Comparison of ENCODE assay signal across 10 cellular contexts in genomic region chr12:130161261-130162231, GRCh38. TPM values are rescaled to one million over a fixed set of nuclear protein-coding genes. Genes with fewer than 3 reads are reported as not detected.
DNase-seq lines count a peak whose midpoint lies in the region; ATAC-seq and TF ChIP-seq lines count a peak whose summit lies in the region.
"Had no signal": no experiment of that assay in that cellular context is flagged by ENCODE, and none has a peak within 500 bp of the region (broad histone marks: within the 10 kb centered on the region; RNA-seq: fewer than 3 reads in every experiment).

No MANE protein-coding gene starts in this region.

- peak overlapping the region; percentile 2 for H3K9ac ChIP-seq in mucosa of stomach (ENCODE audit: low read length)

- no peak for ATAC-seq in GM21526 (IDR thresholded peaks at IDR 0.05; ENCODE audit: low FRiP score, unreplicated experiment)
- ATAC-seq: stimulated activated naive B cell treated with anti-CD40 and anti-IgM and Interleukin-4, amounts not matched to agents 10 μg/mL and 1 μg/mL and 100 μg/mL, for 72 hours had no signal

- H3K4me3 ChIP-seq in epithelial cell of proximal tubule (ENCODE audit: low read depth, low read length) (peak overlapping the region; percentile 42), mucosa of stomach (ENCODE audit: low read length) (no peak overlapping the region)

- H3K27me3 ChIP-seq in mucosa of stomach (ENCODE audit: control insufficient read depth, insufficient read depth, low read length) = peaks cover 75% of the 10 kb centered on the region

- H3K9me3 ChIP-seq in mucosa of stomach (ENCODE audit: control insufficient read depth, low read length) = no peaks in the 10 kb centered on the region

- H3K36me3 ChIP-seq in mucosa of stomach (ENCODE audit: control insufficient read depth, insufficient read depth, low read length) = no peaks in the 10 kb centered on the region

- peaks cover 3% of the 10 kb centered on the region for H3K4me1 ChIP-seq in mucosa of stomach (ENCODE audit: control insufficient read depth, insufficient read depth, low read length)

- no peak for TF ChIP-seq CTCF in epithelial cell of proximal tubule (conservative IDR thresholded peaks at IDR 0.05; ENCODE audit: low read depth, low read length)

- DNase-seq in activated T-cell treated with anti-CD3 and anti-CD28 coated beads, Interleukin-2, amount 50 U/mL, for 48 hours = peak; percentile 19 to 21
- no peak for DNase-seq in activated T-cell treated with anti-CD3 and anti-CD28 coated beads, Interleukin-2, amount 50 U/mL, for 1 hour
- DNase-seq in epithelial cell of proximal tubule (ENCODE audit: low read depth) = no peak
- peak; percentile 72 for DNase-seq in ureter (ENCODE audit: low spot score)
- no peak for DNase-seq in hippocampal formation (lab: John Stamatoyannopoulos, UW)
- DNase-seq in NCI-H187 treated with DMSO at 0.1 percent for 48 hours (lab: John Stamatoyannopoulos, UW) = no peak
- DNase-seq: CD4-positive, CD25-positive, alpha-beta regulatory T cell; stimulated activated naive B cell treated with anti-CD40 and anti-IgM and Interleukin-4, amounts not matched to agents 10 μg/mL and 1 μg/mL and 100 μg/mL, for 72 hours had no signal

RNA-seq across cellular contexts. Expression of gene FZD10, which starts 0.7 kb away (rescaled TPM):
- total RNA-seq in epithelial cell of proximal tubule = 1.0 and 9.3 TPM in 2 replicates
- total RNA-seq in ureter = 5.9 TPM
- total RNA-seq: CD4-positive, CD25-positive, alpha-beta regulatory T cell had no signal

Comparison
In these comparisons a context has a peak if more than half of its experiments do, and no peak if none do; other contexts are left out.
1. DNase-seq: peak in activated T-cell treated with anti-CD3 and anti-CD28 coated beads, Interleukin-2, amount 50 U/mL, for 48 hours (2 of 2) and ureter (single experiment); none in activated T-cell treated with anti-CD3 and anti-CD28 coated beads, Interleukin-2, amount 50 U/mL, for 1 hour (single experiment), epithelial cell of proximal tubule (single experiment), hippocampal formation (0 of 2) and NCI-H187 treated with DMSO at 0.1 percent for 48 hours (single experiment).